Comparison of ENCODE assay signal across 30 cellular contexts in the genomic region with DNA sequence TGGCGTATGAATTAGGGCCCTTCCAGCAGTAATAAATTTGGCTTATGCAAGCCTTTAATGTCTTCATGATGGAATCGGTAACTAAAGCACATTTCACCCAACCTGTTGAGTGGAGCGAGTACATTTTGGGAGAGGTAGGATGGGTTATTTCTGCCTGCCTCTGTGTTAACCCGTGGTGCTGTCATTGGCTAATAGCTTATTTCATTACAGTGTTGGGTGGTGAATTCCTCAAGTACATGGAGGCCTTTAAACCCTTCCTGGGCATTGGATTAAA. TPM values are rescaled to one million over a fixed set of nuclear protein-coding genes. Genes with fewer than 3 reads are reported as not detected.
"Had no signal": no experiment of that assay in that cellular context is flagged by ENCODE, and none has a peak within 500 bp of the region (broad histone marks: within the 10 kb centered on the region; RNA-seq: fewer than 3 reads in every experiment).

No MANE protein-coding gene starts in this region.

- H3K27me3 ChIP-seq: esophagus muscularis mucosa, gastroesophageal sphincter, neural progenitor cell, right lobe of liver, spleen, testis, tibial nerve, upper lobe of right lung, vagina had no signal

- H3K27ac ChIP-seq: epithelial cell of prostate, esophagus muscularis mucosa, gastroesophageal sphincter, left ventricle myocardium inferior, neural progenitor cell, parathyroid adenoma, prostate gland, right lobe of liver, testis, tibial nerve, upper lobe of right lung, vagina had no signal

- H3K9me3 ChIP-seq: esophagus muscularis mucosa, gastroesophageal sphincter, left ventricle myocardium inferior, prostate gland, right lobe of liver, spleen, testis, tibial nerve, upper lobe of right lung, vagina had no signal

- H3K4me1 ChIP-seq: esophagus muscularis mucosa, gastroesophageal sphincter, neural progenitor cell, parathyroid adenoma, prostate gland, right lobe of liver, testis, tibial nerve, upper lobe of right lung, vagina had no signal

- H2AFZ ChIP-seq: neural progenitor cell, parathyroid adenoma had no signal

- DNase-seq: effector memory CD8-positive, alpha-beta T cell; glutamatergic neuron; immature natural killer cell; left cardiac atrium; left ventricle myocardium inferior; mesenchymal stem cell; midbrain; nucleus accumbens; right lobe of liver; spleen; stimulated activated CD4-positive, alpha-beta T cell treated with anti-CD3 and anti-CD28 coated beads, Interleukin-15, amount 100 ng/mL, for 24 hours; stimulated activated CD4-positive, alpha-beta T cell treated with anti-CD3 and anti-CD28 coated beads, Interleukin-1b, Interleukin-23, amount 100 ng/mL, for 48 hours; stimulated activated CD4-positive, alpha-beta T cell treated with anti-CD3 and anti-CD28 coated beads, Interleukin-4, amount 100 ng/mL, for 24 hours; stimulated activated naive B cell treated with anti-CD40 and anti-IgM and Interleukin-4, amounts not matched to agents 10 μg/mL and 1 μg/mL and 100 μg/mL, for 72 hours; stimulated activated naive CD8-positive, alpha-beta T cell treated with anti-CD3 and anti-CD28 coated beads, Interleukin-15, amount 100 ng/mL, for 72 hours; testis; upper lobe of right lung had no signal

- H3K79me2 ChIP-seq: parathyroid adenoma had no signal

- H3K4me2 ChIP-seq: neural progenitor cell had no signal

- ATAC-seq: effector memory CD8-positive, alpha-beta T cell; gastroesophageal sphincter; natural killer cell treated with Interleukin-12 subunit alpha and Interleukin-12 subunit beta and Interleukin-15 and Interleukin-18, amount 100 ng/mL, for 72 hours; right lobe of liver; stimulated activated naive B cell treated with anti-CD40 and anti-IgM and Interleukin-4, amounts not matched to agents 10 μg/mL and 1 μg/mL and 100 μg/mL, for 72 hours; stimulated activated naive CD8-positive, alpha-beta T cell treated with anti-CD3 and anti-CD28 coated beads, Interleukin-15, amount 100 ng/mL, for 72 hours; upper lobe of right lung had no signal

- H3K4me3 ChIP-seq: esophagus muscularis mucosa, gastroesophageal sphincter, left ventricle myocardium inferior, lung, neural progenitor cell, prostate gland, right lobe of liver, spleen, testis, tibial nerve, upper lobe of right lung, vagina had no signal

RNA-seq across cellular contexts. Expression of gene TBX21, which starts 56.9 kb away (rescaled TPM):
- total RNA-seq: fibroblast of villous mesenchyme, renal cortical epithelial cell had no signal
- polyA plus RNA-seq: keratinocyte had no signal
